Comparison of ENCODE assay signal across 8 cellular contexts in the genomic region with DNA sequence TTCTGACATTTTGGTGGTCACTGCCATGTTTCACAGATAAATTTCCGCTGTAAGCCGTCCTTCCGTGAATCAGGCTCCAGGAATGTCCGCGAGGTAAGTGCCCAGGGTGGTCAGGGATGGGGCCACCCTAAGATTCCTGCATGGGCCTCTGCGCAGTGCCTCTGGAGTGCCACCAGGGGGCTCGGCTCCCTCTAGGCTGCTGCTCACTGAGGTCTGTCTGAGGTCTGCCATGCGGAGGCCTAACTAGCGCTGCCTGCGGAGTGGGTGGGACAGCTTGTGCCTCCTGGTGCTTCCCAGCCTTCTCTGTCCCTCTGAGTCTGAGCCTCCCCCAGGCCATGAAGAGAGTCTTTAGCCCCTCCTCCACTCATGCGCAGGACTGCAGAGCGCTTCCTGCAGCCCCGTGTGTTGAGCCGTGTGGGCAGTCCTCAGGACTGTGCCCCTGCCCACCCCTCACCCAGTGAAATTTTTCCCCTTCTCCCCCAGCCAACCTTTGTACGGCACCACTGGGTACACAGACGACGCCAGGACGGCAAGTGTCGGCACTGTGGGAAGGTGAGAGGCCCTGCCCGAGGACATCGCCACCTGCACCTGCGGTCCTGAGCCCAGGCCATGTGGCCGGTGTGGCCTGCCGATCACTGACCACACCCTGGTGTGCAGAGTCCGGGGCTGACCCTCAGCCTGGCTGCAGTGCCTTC. TPM values are rescaled to one million over a fixed set of nuclear protein-coding genes. Genes with fewer than 3 reads are reported as not detected.
DNase-seq lines count a peak whose midpoint lies in the region; ATAC-seq and TF ChIP-seq lines count a peak whose summit lies in the region.

No MANE protein-coding gene starts in this region.

- intact Hi-C loops in left colon (cut with DNase I, micrococcal nuclease): no loop called here
- intact Hi-C loops in stomach (cut with DNase I; ENCODE audit: low total_unique reads): no loop called here

- H3K27ac ChIP-seq in Karpas-422 (ENCODE audit: low read length) (no peak overlapping the region), brain microvascular endothelial cell (no peak overlapping the region), stomach (no peak overlapping the region)

- peak overlapping the region; percentile 67 to 72 for H3K27ac Mint-ChIP-seq in T-cell

- H3K4me2 ChIP-seq in Karpas-422 (ENCODE audit: low read depth, low read length, poor library complexity, severe bottlenecking): no peak overlapping the region

- 0 out of 2 replicates have a peak, but pooled peaks cover 5% of the 10 kb centered on the region for H4K20me1 ChIP-seq in Karpas-422 (ENCODE audit: insufficient read depth, low read depth, low read length)

- peaks cover 17% of the 10 kb centered on the region for H3K36me3 Mint-ChIP-seq in T-cell

- no peaks in the 10 kb centered on the region for H3K27me3 Mint-ChIP-seq in T-cell

- POLR2A ChIA-PET in T-cell (lab: Charles Lee): no interaction called here

- H3K4me3 Mint-ChIP-seq in T-cell: no peak overlapping the region

- CTCF ChIA-PET in T-cell (lab: Charles Lee): interaction anchor here (1.5 to 2.3 kb wide), 3 partner anchors 9 to 21 kb away, joined by 8 to 11 read pairs (median 11); no protein-coding TSS in a partner anchor

- ATAC-seq in GM18867 (IDR thresholded peaks at IDR 0.05; ENCODE audit: unreplicated experiment) (peak; percentile 57), T-cell (replicated peaks in 1 of 4) (peak; percentile 54 to 59 (median 58)), left colon (peak; percentile 75), omental fat pad (ENCODE audit: low FRiP score) (no peak)

- no peaks in the 10 kb centered on the region for H3K9me3 Mint-ChIP-seq in T-cell

- DNase-seq in BE2C (peak; percentile 77), Karpas-422 (peak; percentile 82), T-cell (peak in 12 of 34 experiments; percentile 22 to 53 (median 48)), brain microvascular endothelial cell (peak; percentile 63), left colon (peak in 1 of 2 donors; percentile 60), stomach (peak; percentile 67), omental fat pad (ENCODE audit: low spot score) (no peak)

- no peaks in the 10 kb centered on the region; the same call in 1 of the 2 replicates for H3K4me1 ChIP-seq in BE2C
- H3K4me1 ChIP-seq in Karpas-422 (ENCODE audit: low read length): peaks cover 31% of the 10 kb centered on the region
- H3K4me1 ChIP-seq in stomach: peaks cover 0 to 19% (median 13%) of the 10 kb centered on the region in 4 donors

- no peak overlapping the region for H3K9ac ChIP-seq in Karpas-422 (ENCODE audit: low read length)

- in situ Hi-C loops in brain microvascular endothelial cell (cut with HindIII; ENCODE audit: low pct_ligation_motif_present, low sequenced_read_pairs): no loop called here

- H3K79me2 ChIP-seq in Karpas-422 (ENCODE audit: low read length): peaks cover 19% of the 10 kb centered on the region

- H3K27me3 ChIP-seq in BE2C (no peaks in the 10 kb centered on the region), Karpas-422 (ENCODE audit: low read length) (no peaks in the 10 kb centered on the region), brain microvascular endothelial cell (replicated peaks) (no peaks in the 10 kb centered on the region), stomach (no peaks in the 10 kb centered on the region)

- H3K4me3 ChIP-seq in BE2C (ENCODE audit: low read depth, low read length): no peak overlapping the region
- H3K4me3 ChIP-seq in Karpas-422 (ENCODE audit: low read length): no peak overlapping the region
- no peak overlapping the region for H3K4me3 ChIP-seq in brain microvascular endothelial cell (ENCODE audit: low read depth, low read length)
- no peak overlapping the region for H3K4me3 ChIP-seq in stomach

- no peak for TF ChIP-seq POLR2A in stomach (IDR thresholded peaks at IDR 0.05)

- peak; percentile 77 for TF ChIP-seq CTCF in BE2C (IDR thresholded peaks at IDR 0.05; ENCODE audit: low read depth, low read length)
- peak; percentile 97 for TF ChIP-seq CTCF in brain microvascular endothelial cell (IDR thresholded peaks at IDR 0.05; ENCODE audit: low read depth, low read length, missing control alignments)
- peak in 5 of 7 experiments; percentile 63 to 90 (median 83) for TF ChIP-seq CTCF in stomach (IDR thresholded peaks at IDR 0.05)
- peak in 1 of 3 donors; percentile 44 for TF ChIP-seq CTCF in omental fat pad (IDR thresholded peaks at IDR 0.05)

- H3K9me2 ChIP-seq in Karpas-422 (replicated peaks; ENCODE audit: insufficient read depth, low read length): no peaks in the 10 kb centered on the region

- H3K9me3 ChIP-seq in BE2C (no peaks in the 10 kb centered on the region), Karpas-422 (ENCODE audit: low read length) (no peaks in the 10 kb centered on the region), stomach (no peaks in the 10 kb centered on the region)

- WGBS in stomach, 5 donors: 62 to 78% (median 67%) methylated on average over 17 to 25 of the region's 25 CpGs

- no peak for TF ChIP-seq EP300 in stomach (IDR thresholded peaks at IDR 0.05)

- H3K4me1 Mint-ChIP-seq in T-cell: peaks cover 31 to 37% (median 37%) of the 10 kb centered on the region in 3 donors

- H3K36me3 ChIP-seq in BE2C: no peaks in the 10 kb centered on the region; the same call in 1 of the 2 replicates
- peaks cover 13% of the 10 kb centered on the region; the same call in 1 of the 2 replicates for H3K36me3 ChIP-seq in Karpas-422 (ENCODE audit: insufficient read depth, low read length)
- H3K36me3 ChIP-seq in brain microvascular endothelial cell (replicated peaks): peaks cover 34% of the 10 kb centered on the region
- H3K36me3 ChIP-seq in stomach: peaks cover 44 to 77% (median 72%) of the 10 kb centered on the region in 4 donors

- no peak overlapping the region for H2AFZ ChIP-seq in Karpas-422 (ENCODE audit: low read length)

RNA-seq across cellular contexts. Expression of gene MDK, which starts 11.9 kb away (rescaled TPM):
- polyA plus RNA-seq in BE2C (2012; ENCODE audit: insufficient read depth, insufficient read length, low read depth): 215 TPM
- 6.9 and 21.9 TPM in 2 replicates for total RNA-seq in Karpas-422 (2014; rRNA removed; shearing (Covaris generic); ENCODE audit: low replicate concordance)
- total RNA-seq in T-cell (1 to 10 TPM; 5.8 to 8.6 (median 8.3) TPM), left colon (100 to 1,000 TPM; 136 to 195 TPM), stomach (100 to 1,000 TPM in 1 of 5 donors, 10 to 100 TPM in 3, 1 to 10 TPM in 1; 5.5 to 151 (median 21.0) TPM), omental fat pad (10 to 100 TPM; 11.7 to 18.1 (median 15.2) TPM)
- 10 to 100 TPM; 22.5 to 56.5 (median 29.2) TPM for polyA plus RNA-seq in stomach

RNA-seq across cellular contexts. Expression of gene CHRM4, which starts 22.0 kb away (rescaled TPM):
- not detected for polyA plus RNA-seq in BE2C (2012; ENCODE audit: insufficient read depth, insufficient read length, low read depth)
- not detected in 2 replicates for total RNA-seq in Karpas-422 (2014; rRNA removed; shearing (Covaris generic); ENCODE audit: low replicate concordance)
- 1 to 10 TPM in 2 of 5 donors, under 1 TPM in 2, not detected in 1; 0.18 to 3.9 (median 1.5) TPM for total RNA-seq in T-cell
- 1 to 10 TPM in 1 of 2 donors, under 1 TPM in 1; 0.67 to 3.1 TPM for total RNA-seq in left colon
- total RNA-seq in stomach: 1 to 10 TPM in 1 of 5 donors, under 1 TPM in 1, not detected in 3; 0.37 to 2.8 TPM
- polyA plus RNA-seq in stomach: not detected
- total RNA-seq in omental fat pad: under 1 TPM in 2 of 4 donors, not detected in 2; 0.63 to 0.74 TPM

RNA-seq across cellular contexts. Expression of gene DGKZ, which starts 22.3 kb away (rescaled TPM):
- polyA plus RNA-seq in BE2C (2012; ENCODE audit: insufficient read depth, insufficient read length, low read depth): 74.7 TPM
- 59.4 and 106 TPM in 2 replicates for total RNA-seq in Karpas-422 (2014; rRNA removed; shearing (Covaris generic); ENCODE audit: low replicate concordance)
- total RNA-seq in T-cell: 100 to 1,000 TPM; 235 to 318 (median 251) TPM
- total RNA-seq in left colon: 10 to 100 TPM; 44.9 to 47.9 TPM
- total RNA-seq in stomach: 100 to 1,000 TPM in 3 of 5 donors, 10 to 100 TPM in 2; 24.0 to 405 (median 102) TPM
- 10 to 100 TPM; 26.9 to 47.5 (median 35.0) TPM for polyA plus RNA-seq in stomach
- total RNA-seq in omental fat pad: 10 to 100 TPM; 29.2 to 79.4 (median 63.3) TPM
